Comparison of ENCODE assay signal across 1 cellular context in genomic region chr21:34517491-34518245, GRCh38.
TF ChIP-seq lines count a peak whose summit lies in the region.

No MANE protein-coding gene starts in this region.

TF ChIP-seq in GM12878, 131 proteins besides CTCF, POLR2A, EP300 and RAD21 (continued from another document):
- TF ChIP-seq, protein P1, sequence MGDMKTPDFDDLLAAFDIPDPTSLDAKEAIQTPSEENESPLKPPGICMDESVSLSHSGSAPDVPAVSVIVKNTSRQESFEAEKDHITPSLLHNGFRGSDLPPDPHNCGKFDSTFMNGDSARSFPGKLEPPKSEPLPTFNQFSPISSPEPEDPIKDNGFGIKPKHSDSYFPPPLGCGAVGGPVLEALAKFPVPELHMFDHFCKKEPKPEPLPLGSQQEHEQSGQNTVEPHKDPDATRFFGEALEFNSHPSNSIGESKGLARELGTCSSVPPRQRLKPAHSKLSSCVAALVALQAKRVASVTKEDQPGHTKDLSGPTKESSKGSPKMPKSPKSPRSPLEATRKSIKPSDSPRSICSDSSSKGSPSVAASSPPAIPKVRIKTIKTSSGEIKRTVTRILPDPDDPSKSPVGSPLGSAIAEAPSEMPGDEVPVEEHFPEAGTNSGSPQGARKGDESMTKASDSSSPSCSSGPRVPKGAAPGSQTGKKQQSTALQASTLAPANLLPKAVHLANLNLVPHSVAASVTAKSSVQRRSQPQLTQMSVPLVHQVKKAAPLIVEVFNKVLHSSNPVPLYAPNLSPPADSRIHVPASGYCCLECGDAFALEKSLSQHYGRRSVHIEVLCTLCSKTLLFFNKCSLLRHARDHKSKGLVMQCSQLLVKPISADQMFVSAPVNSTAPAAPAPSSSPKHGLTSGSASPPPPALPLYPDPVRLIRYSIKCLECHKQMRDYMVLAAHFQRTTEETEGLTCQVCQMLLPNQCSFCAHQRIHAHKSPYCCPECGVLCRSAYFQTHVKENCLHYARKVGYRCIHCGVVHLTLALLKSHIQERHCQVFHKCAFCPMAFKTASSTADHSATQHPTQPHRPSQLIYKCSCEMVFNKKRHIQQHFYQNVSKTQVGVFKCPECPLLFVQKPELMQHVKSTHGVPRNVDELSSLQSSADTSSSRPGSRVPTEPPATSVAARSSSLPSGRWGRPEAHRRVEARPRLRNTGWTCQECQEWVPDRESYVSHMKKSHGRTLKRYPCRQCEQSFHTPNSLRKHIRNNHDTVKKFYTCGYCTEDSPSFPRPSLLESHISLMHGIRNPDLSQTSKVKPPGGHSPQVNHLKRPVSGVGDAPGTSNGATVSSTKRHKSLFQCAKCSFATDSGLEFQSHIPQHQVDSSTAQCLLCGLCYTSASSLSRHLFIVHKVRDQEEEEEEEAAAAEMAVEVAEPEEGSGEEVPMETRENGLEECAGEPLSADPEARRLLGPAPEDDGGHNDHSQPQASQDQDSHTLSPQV (IDR thresholded peaks at IDR 0.05) = no peak
- TF ChIP-seq HCFC1 (IDR thresholded peaks at IDR 0.05; ENCODE audit: low read length) (no peak), KAT2A (conservative IDR thresholded peaks at IDR 0.05; ENCODE audit: control insufficient read depth, low read depth, low read length) (no peak), ATF3 (IDR thresholded peaks at IDR 0.05; ENCODE audit: borderline replicate concordance, extremely low read depth, low read depth, low read length) (no peak), IRF5 (IDR thresholded peaks at IDR 0.05; ENCODE audit: borderline replicate concordance) (no peak), CUX1 (IDR thresholded peaks at IDR 0.05; ENCODE audit: insufficient replicate concordance, low read depth, low read length) (no peak), KLF5 (IDR thresholded peaks at IDR 0.05; ENCODE audit: partially characterized antibody) (no peak), IRF4 (IDR thresholded peaks at IDR 0.05; ENCODE audit: low read depth, low read length) (no peak), SMARCA5 (IDR thresholded peaks at IDR 0.05) (no peak), EED (IDR thresholded peaks at IDR 0.05; ENCODE audit: low read depth) (no peak), RB1 (IDR thresholded peaks at IDR 0.05; ENCODE audit: borderline replicate concordance) (no peak), WRNIP1 (IDR thresholded peaks at IDR 0.05; ENCODE audit: borderline replicate concordance, low read depth, low read length) (no peak), SKIL (IDR thresholded peaks at IDR 0.05; ENCODE audit: low read depth, poor library complexity, severe bottlenecking) (no peak), TAF1 (IDR thresholded peaks at IDR 0.05; ENCODE audit: borderline replicate concordance, low read depth, low read length) (no peak), TCF3 (IDR thresholded peaks at IDR 0.05; ENCODE audit: borderline replicate concordance, insufficient read depth, low read depth, low read length) (no peak)
- TF ChIP-seq, protein P2, sequence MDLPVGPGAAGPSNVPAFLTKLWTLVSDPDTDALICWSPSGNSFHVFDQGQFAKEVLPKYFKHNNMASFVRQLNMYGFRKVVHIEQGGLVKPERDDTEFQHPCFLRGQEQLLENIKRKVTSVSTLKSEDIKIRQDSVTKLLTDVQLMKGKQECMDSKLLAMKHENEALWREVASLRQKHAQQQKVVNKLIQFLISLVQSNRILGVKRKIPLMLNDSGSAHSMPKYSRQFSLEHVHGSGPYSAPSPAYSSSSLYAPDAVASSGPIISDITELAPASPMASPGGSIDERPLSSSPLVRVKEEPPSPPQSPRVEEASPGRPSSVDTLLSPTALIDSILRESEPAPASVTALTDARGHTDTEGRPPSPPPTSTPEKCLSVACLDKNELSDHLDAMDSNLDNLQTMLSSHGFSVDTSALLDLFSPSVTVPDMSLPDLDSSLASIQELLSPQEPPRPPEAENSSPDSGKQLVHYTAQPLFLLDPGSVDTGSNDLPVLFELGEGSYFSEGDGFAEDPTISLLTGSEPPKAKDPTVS (IDR thresholded peaks at IDR 0.05; ENCODE audit: low read depth, low read length) = no peak
